ENCODE assay signal across 1 cellular context in genomic region chr14:68377459-68377858, GRCh38.
TF ChIP-seq lines count a peak whose summit lies in the region.

No MANE protein-coding gene starts in this region.

TF ChIP-seq in K562, 482 proteins besides CTCF, POLR2A, EP300 and RAD21 (continued from another document and continues in another):
- TF ChIP-seq ZNF318 (IDR thresholded peaks at IDR 0.05; ENCODE audit: borderline replicate concordance in 1 of 2, low read depth in 1 of 2), result no peak
- TF ChIP-seq TGIF2 (CRISPR knock-in tag; IDR thresholded peaks at IDR 0.05), result no peak
- no peak for TF ChIP-seq HCFC1 (IDR thresholded peaks at IDR 0.05; ENCODE audit: low read depth, low read length)
- no peak for TF ChIP-seq STAT6 (CRISPR knock-in tag; IDR thresholded peaks at IDR 0.05)
- TF ChIP-seq MAFG (tag; conservative IDR thresholded peaks at IDR 0.05), result no peak
- TF ChIP-seq JUNB (CRISPR knock-in tag; conservative IDR thresholded peaks at IDR 0.05), result no peak
- TF ChIP-seq ZNF445 (CRISPR knock-in tag; IDR thresholded peaks at IDR 0.05; ENCODE audit: low read depth), result no peak
- no peak for TF ChIP-seq HBP1 (CRISPR knock-in tag; IDR thresholded peaks at IDR 0.05)
- no peak for TF ChIP-seq SNIP1 (IDR thresholded peaks at IDR 0.05; ENCODE audit: low read depth)
- no peak for TF ChIP-seq ZBTB33 (CRISPR knock-in tag; IDR thresholded peaks at IDR 0.05)
- TF ChIP-seq ZNF644 (tag; IDR thresholded peaks at IDR 0.05; ENCODE audit: low read depth), result no peak
- TF ChIP-seq ELF2 (CRISPR knock-in tag; IDR thresholded peaks at IDR 0.05), result no peak
- no peak for TF ChIP-seq NKRF (IDR thresholded peaks at IDR 0.05; ENCODE audit: borderline replicate concordance)
- TF ChIP-seq KLF1 (tag; IDR thresholded peaks at IDR 0.05), result no peak
- no peak for TF ChIP-seq TRIM25 (IDR thresholded peaks at IDR 0.05; ENCODE audit: borderline replicate concordance)
- no peak for TF ChIP-seq TEAD1 (CRISPR knock-in tag; IDR thresholded peaks at IDR 0.05)
- TF ChIP-seq NUFIP1 (IDR thresholded peaks at IDR 0.05; ENCODE audit: partially characterized antibody), result no peak
- TF ChIP-seq CHD4 (IDR thresholded peaks at IDR 0.05; ENCODE audit: insufficient read depth, insufficient replicate concordance, low read depth, low read length, poor library complexity, severe bottlenecking), result no peak
- TF ChIP-seq HOXB6 (CRISPR knock-in tag; IDR thresholded peaks at IDR 0.05; ENCODE audit: borderline replicate concordance), result no peak
- no peak for TF ChIP-seq ZNF124 (CRISPR knock-in tag; IDR thresholded peaks at IDR 0.05)
- no peak for TF ChIP-seq HNRNPH1 (optimal IDR thresholded peaks at IDR 0.05; ENCODE audit: low read depth, low read length)
- TF ChIP-seq GATAD2A (IDR thresholded peaks at IDR 0.05), result no peak
- TF ChIP-seq ZBTB43 (CRISPR knock-in tag; IDR thresholded peaks at IDR 0.05), result no peak
- peak; percentile 81 for TF ChIP-seq MECOM (CRISPR knock-in tag; IDR thresholded peaks at IDR 0.05)
- TF ChIP-seq THAP7 (CRISPR knock-in tag; IDR thresholded peaks at IDR 0.05), result no peak
- no peak for TF ChIP-seq POLR2AphosphoS2 (IDR thresholded peaks at IDR 0.05; ENCODE audit: low read length)
- no peak for TF ChIP-seq TCF7L2 (IDR thresholded peaks at IDR 0.05; ENCODE audit: low read depth, low read length)
- no peak for TF ChIP-seq CREBBP (IDR thresholded peaks at IDR 0.05; ENCODE audit: low read depth, low read length)
- TF ChIP-seq KAT8 (IDR thresholded peaks at IDR 0.05; ENCODE audit: low read depth), result no peak
- no peak for TF ChIP-seq GTF2E2 (tag; IDR thresholded peaks at IDR 0.05)
- no peak for TF ChIP-seq SIX5 (IDR thresholded peaks at IDR 0.05; ENCODE audit: borderline replicate concordance in 1 of 2, insufficient read depth in 1 of 2, low read depth in 1 of 2, low read length in 2 of 2)
- peak; percentile 88 for TF ChIP-seq TCF3 (CRISPR knock-in tag; IDR thresholded peaks at IDR 0.05)
- TF ChIP-seq ZNF589 (CRISPR knock-in tag; IDR thresholded peaks at IDR 0.05; ENCODE audit: low read depth), result peak; percentile 74; the same call in 1 of the 2 replicates
- no peak for TF ChIP-seq STAT5B (CRISPR knock-in tag; IDR thresholded peaks at IDR 0.05)
- no peak for TF ChIP-seq TARDBP (IDR thresholded peaks at IDR 0.05)
- TF ChIP-seq UBTF (IDR thresholded peaks at IDR 0.05; ENCODE audit: borderline replicate concordance in 1 of 2, low read depth in 2 of 2, low read length in 2 of 2), result no peak
